Comparison of ENCODE assay signal across 8 cellular contexts in genomic region chr3:179450321-179450720, GRCh38. TPM values are rescaled to one million over a fixed set of nuclear protein-coding genes. Genes with fewer than 3 reads are reported as not detected.
DNase-seq lines count a peak whose midpoint lies in the region; ATAC-seq and TF ChIP-seq lines count a peak whose summit lies in the region.

No MANE protein-coding gene starts in this region.

- CTCF ChIA-PET in Calu3 (lab: Charles Lee): no interaction called here

- H3K4me3 Mint-ChIP-seq in Calu3 (ENCODE audit: low read depth, unreplicated experiment) (peak overlapping the region; percentile 75), chondrocyte (ENCODE audit: unreplicated experiment) (peak overlapping the region; percentile 84), nephron progenitor cell (peak overlapping the region; percentile 96)

- H3K27ac Mint-ChIP-seq in Calu3 (ENCODE audit: unreplicated experiment) (peak overlapping the region; percentile 46), chondrocyte (ENCODE audit: unreplicated experiment) (peak overlapping the region; percentile 86), nephron progenitor cell (peak overlapping the region; percentile 92)

- BruUV-seq in Calu3 (replicated peaks; lab: Mats Ljungman, UMichigan): TSS peak; percentile 38

- no peak for ATAC-seq in GM21423 (IDR thresholded peaks at IDR 0.05; ENCODE audit: unreplicated experiment)

- peaks cover 22% of the 10 kb centered on the region for H3K36me3 Mint-ChIP-seq in Calu3 (ENCODE audit: insufficient read depth, unreplicated experiment)
- H3K36me3 Mint-ChIP-seq in chondrocyte (ENCODE audit: low read depth): no peaks in the 10 kb centered on the region
- H3K36me3 Mint-ChIP-seq in nephron progenitor cell (ENCODE audit: low read depth): peaks cover 10% of the 10 kb centered on the region

- no peak for TF ChIP-seq CTCF in Calu3 (IDR thresholded peaks at IDR 0.05; ENCODE audit: unreplicated experiment)
- TF ChIP-seq CTCF in chondrocyte (IDR thresholded peaks at IDR 0.05): no peak
- TF ChIP-seq CTCF in nephron progenitor cell (IDR thresholded peaks at IDR 0.05): no peak

- peaks cover 20% of the 10 kb centered on the region for H3K4me1 Mint-ChIP-seq in Calu3 (ENCODE audit: low read depth, unreplicated experiment)
- H3K4me1 Mint-ChIP-seq in chondrocyte (ENCODE audit: low read depth): peaks cover 48% of the 10 kb centered on the region
- H3K4me1 Mint-ChIP-seq in nephron progenitor cell: peaks cover 33% of the 10 kb centered on the region

- DNase-seq in Calu3 (no peak), LHCN-M2 (ENCODE audit: low read depth) (peak; percentile 24), chondrocyte (ENCODE audit: low spot score) (no peak), nephron progenitor cell (no peak), GM19238 (ENCODE audit: insufficient read length, low spot score) (no peak), LoVo (ENCODE audit: low spot score) (no peak), GDM1 (lab: John Stamatoyannopoulos, UW) (no peak)

- H3K9me3 Mint-ChIP-seq in Calu3 (ENCODE audit: low read depth, unreplicated experiment) (no peaks in the 10 kb centered on the region), chondrocyte (ENCODE audit: low read depth) (no peaks in the 10 kb centered on the region), nephron progenitor cell (no peaks in the 10 kb centered on the region)

- H3K27me3 Mint-ChIP-seq in Calu3 (ENCODE audit: unreplicated experiment): no peaks in the 10 kb centered on the region
- H3K27me3 Mint-ChIP-seq in chondrocyte (ENCODE audit: low read depth): no peaks in the 10 kb centered on the region
- H3K27me3 Mint-ChIP-seq in nephron progenitor cell (ENCODE audit: low read depth, poor library complexity): peaks cover 3% of the 10 kb centered on the region

- intact Hi-C loops in Calu3 (cut with micrococcal nuclease; ENCODE audit: unreplicated experiment): loop anchor here (1.0 kb wide), 1 partner anchor 106 kb away; no protein-coding TSS in a partner anchor

RNA-seq across cellular contexts. Expression of gene GNB4, which starts 0.9 kb away (rescaled TPM):
- 22.6 and 24.0 TPM in 2 replicates for total RNA-seq in Calu3 (2022)
- total RNA-seq in LHCN-M2 (2014; rRNA removed): 42.7 and 46.2 TPM in 2 replicates
- 14.1 TPM for polyA plus RNA-seq in LHCN-M2 (2012)
- total RNA-seq in chondrocyte: 73.8 to 77.6 TPM (median 75.9 TPM) in 3 replicates
